Comparison of ENCODE assay signal across 10 cellular contexts in genomic region chr2:20429528-20429927, GRCh38. TPM values are rescaled to one million over a fixed set of nuclear protein-coding genes. Genes with fewer than 3 reads are reported as not detected.
DNase-seq lines count a peak whose midpoint lies in the region; ATAC-seq and TF ChIP-seq lines count a peak whose summit lies in the region.
"Had no signal": no experiment of that assay in that cellular context is flagged by ENCODE, and none has a peak within 500 bp of the region (broad histone marks: within the 10 kb centered on the region; RNA-seq: fewer than 3 reads in every experiment).

No MANE protein-coding gene starts in this region.

- no peak overlapping the region for H3K4me3 ChIP-seq in Karpas-422 (ENCODE audit: low read length)

- H3K4me2 ChIP-seq in Karpas-422 (ENCODE audit: low read depth, low read length, poor library complexity, severe bottlenecking), result no peak overlapping the region

- no peaks in the 10 kb centered on the region for H4K20me1 ChIP-seq in Karpas-422 (ENCODE audit: insufficient read depth, low read depth, low read length)

- H3K9me3 ChIP-seq in Karpas-422 (ENCODE audit: low read length), result no peaks in the 10 kb centered on the region

- H3K9me2 ChIP-seq in Karpas-422 (replicated peaks; ENCODE audit: insufficient read depth, low read length), result no peaks in the 10 kb centered on the region

- H3K27ac ChIP-seq in Karpas-422 (ENCODE audit: low read length), result no peak overlapping the region

- TF ChIP-seq CTCF in GM13976 (IDR thresholded peaks at IDR 0.05; ENCODE audit: borderline replicate concordance, control extremely low read depth, extremely low read depth, insufficient read depth, missing control alignments), result no peak

- DNase-seq in GM13976 (ENCODE audit: low spot score) (peak; percentile 56), Karpas-422 (peak; percentile 57), left lobe of liver (ENCODE audit: low spot score) (peak; percentile 38), dedifferentiated amniotic fluid mesenchymal stem cell (ENCODE audit: extremely low spot score) (no peak), DMS53 treated with DMSO at 0.1 percent for 48 hours (lab: John Stamatoyannopoulos, UW; ENCODE audit: unreplicated experiment) (no peak)
- no peak for DNase-seq in activated CD4-positive, CD25-positive, alpha-beta regulatory T cell (lab: John Stamatoyannopoulos, UW)
- DNase-seq: activated gamma-delta T cell, DMS153 had no signal

- no peak overlapping the region for H2AFZ ChIP-seq in Karpas-422 (ENCODE audit: low read length)

- no peaks in the 10 kb centered on the region for H3K36me3 ChIP-seq in Karpas-422 (ENCODE audit: insufficient read depth, low read length)

- ATAC-seq in GM21576 (IDR thresholded peaks at IDR 0.05; ENCODE audit: unreplicated experiment), result peak; percentile 75
- ATAC-seq in left lobe of liver, result no peak
- no peak for ATAC-seq in HG03097 (IDR thresholded peaks at IDR 0.05; ENCODE audit: low FRiP score, unreplicated experiment)

- no peak overlapping the region for H3K9ac ChIP-seq in Karpas-422 (ENCODE audit: low read length)

- H3K27me3 ChIP-seq in Karpas-422 (ENCODE audit: low read length), result no peaks in the 10 kb centered on the region

- peaks cover 8% of the 10 kb centered on the region for H3K4me1 ChIP-seq in Karpas-422 (ENCODE audit: low read length)

- H3K79me2 ChIP-seq in Karpas-422 (ENCODE audit: low read length), result no peaks in the 10 kb centered on the region

- in situ Hi-C loops in GM13976 (cut with MboI; ENCODE audit: low sequenced_read_pairs, unreplicated experiment), result no loop called here

RNA-seq across cellular contexts. Expression of gene RHOB, which starts 17.3 kb away (rescaled TPM):
- not detected in 2 replicates for total RNA-seq in Karpas-422 (2014; rRNA removed; shearing (Covaris generic); ENCODE audit: low replicate concordance)
- total RNA-seq in left lobe of liver, result 250 TPM

Comparison
In these comparisons a context has a peak if more than half of its experiments do, and no peak if none do; other contexts are left out.
1. DNase-seq: peak in GM13976 (single experiment), Karpas-422 (single experiment) and left lobe of liver (single experiment); none in activated CD4-positive, CD25-positive, alpha-beta regulatory T cell (0 of 4), dedifferentiated amniotic fluid mesenchymal stem cell (single experiment) and DMS53 treated with DMSO at 0.1 percent for 48 hours (single experiment).
2. RNA of gene RHOB, which starts 17.3 kb away (total RNA-seq): 250 TPM in left lobe of liver (single experiment); not detected in Karpas-422; every median in the first group is over 100 times any median in the second.